Comparison of ENCODE assay signal across 11 cellular contexts in genomic region chr9:109317979-109318671, GRCh38. TPM values are rescaled to one million over a fixed set of nuclear protein-coding genes. Genes with fewer than 3 reads are reported as not detected.
DNase-seq lines count a peak whose midpoint lies in the region; ATAC-seq and TF ChIP-seq lines count a peak whose summit lies in the region.
"Had no signal": no experiment of that assay in that cellular context is flagged by ENCODE, and none has a peak within 500 bp of the region (broad histone marks: within the 10 kb centered on the region; RNA-seq: fewer than 3 reads in every experiment).

No MANE protein-coding gene starts in this region.

- ATAC-seq in HG03108 (IDR thresholded peaks at IDR 0.05; ENCODE audit: unreplicated experiment) (no peak), GM19351 (IDR thresholded peaks at IDR 0.05; ENCODE audit: unreplicated experiment) (no peak)

- no peaks in the 10 kb centered on the region for H3K36me3 ChIP-seq in NT2/D1 (ENCODE audit: insufficient read depth, insufficient read length, low read length)

- peaks cover 42% of the 10 kb centered on the region for H3K4me1 Mint-ChIP-seq in glutamatergic neuron (ENCODE audit: low read depth, unreplicated experiment)

- H3K4me3 ChIP-seq in NT2/D1 (ENCODE audit: insufficient read length, low read depth) (peak overlapping the region; percentile 76), retinal pigment epithelial cell (ENCODE audit: low read length) (peak overlapping the region; percentile 37)

- TF ChIP-seq CTCF in glutamatergic neuron (IDR thresholded peaks at IDR 0.05; ENCODE audit: partially characterized antibody, unreplicated experiment) = no peak
- no peak for TF ChIP-seq CTCF in retinal pigment epithelial cell (conservative IDR thresholded peaks at IDR 0.05; ENCODE audit: low read depth, low read length)

- H3K27ac Mint-ChIP-seq in glutamatergic neuron (ENCODE audit: unreplicated experiment) = peak overlapping the region; percentile 38

- H3K36me3 Mint-ChIP-seq in glutamatergic neuron (ENCODE audit: unreplicated experiment) = no peaks in the 10 kb centered on the region

- peaks cover 15% of the 10 kb centered on the region for H3K9me3 Mint-ChIP-seq in glutamatergic neuron (ENCODE audit: unreplicated experiment)

- peak overlapping the region; percentile 88 for H3K4me3 Mint-ChIP-seq in glutamatergic neuron (ENCODE audit: unreplicated experiment)

- DNase-seq in NCI-H1417 (lab: John Stamatoyannopoulos, UW) = peak; percentile 57 to 75 (median 65)
- DNase-seq in NCI-H1417 treated with DMSO at 0.1 percent for 48 hours (lab: John Stamatoyannopoulos, UW) = no peak
- peak; percentile 79 for DNase-seq in NT2/D1 (ENCODE audit: low read depth, low spot score)
- DNase-seq in glutamatergic neuron = no peak
- DNase-seq in retinal pigment epithelial cell (ENCODE audit: low read depth) = no peak
- no peak for DNase-seq in middle frontal gyrus (ENCODE audit: extremely low spot score, low spot score)
- DNase-seq: ACHN; activated naive CD4-positive, alpha-beta T cell treated with Interleukin-2 at 50 U/mL for 16 hours had no signal

- H3K9ac ChIP-seq in NT2/D1 (ENCODE audit: insufficient read length, low read depth) = no peak overlapping the region
- H3K9ac ChIP-seq: KMS-11 had no signal

- peaks cover 5% of the 10 kb centered on the region for H3K27me3 Mint-ChIP-seq in glutamatergic neuron (ENCODE audit: unreplicated experiment)

- H3K9me3 ChIP-seq in NT2/D1 (ENCODE audit: insufficient read depth, low read length) = no peaks in the 10 kb centered on the region

- peaks cover 6% of the 10 kb centered on the region for H3K27me3 ChIP-seq in NT2/D1 (ENCODE audit: insufficient read depth, insufficient read length)

- H3K4me1 ChIP-seq in NT2/D1 (ENCODE audit: insufficient read depth, insufficient read length) = peaks cover 7% of the 10 kb centered on the region

RNA-seq across cellular contexts. Expression of gene EPB41L4B, which starts 2.7 kb away (rescaled TPM):
- 10.0 TPM for total RNA-seq in glutamatergic neuron (ENCODE audit: unreplicated experiment)

Comparison
In these comparisons a context has a peak if more than half of its experiments do, and no peak if none do; other contexts are left out.
1. DNase-seq: peak in NCI-H1417 (3 of 3) and NT2/D1 (single experiment); none in NCI-H1417 treated with DMSO at 0.1 percent for 48 hours (single experiment), glutamatergic neuron (single experiment), retinal pigment epithelial cell (single experiment) and middle frontal gyrus (single experiment).